ENCODE assay signal across 1 cellular context in genomic region chr6:11396860-11397259, GRCh38.
TF ChIP-seq lines count a peak whose summit lies in the region.

No MANE protein-coding gene starts in this region.

TF ChIP-seq in GM12878, 131 proteins besides CTCF, POLR2A, EP300 and RAD21:
- TF ChIP-seq CEBPZ (IDR thresholded peaks at IDR 0.05; ENCODE audit: low read depth, low read length) (no peak), JUNB (IDR thresholded peaks at IDR 0.05) (peak; percentile 51), PML (IDR thresholded peaks at IDR 0.05; ENCODE audit: low read length) (no peak), ZNF622 (IDR thresholded peaks at IDR 0.05) (no peak), IKZF1 (conservative IDR thresholded peaks at IDR 0.05) (no peak), NKRF (conservative IDR thresholded peaks at IDR 0.05) (no peak), CBX3 (IDR thresholded peaks at IDR 0.05; ENCODE audit: borderline replicate concordance, low read depth) (no peak), BCL11A (IDR thresholded peaks at IDR 0.05; ENCODE audit: low read depth, low read length) (peak; percentile 36; the same call in 1 of the 2 replicates)
